ENCODE assay signal across 28 cellular contexts in genomic region chrX:124005220-124005619, GRCh38. TPM values are rescaled to one million over a fixed set of nuclear protein-coding genes. Genes with fewer than 3 reads are reported as not detected.
DNase-seq lines count a peak whose midpoint lies in the region; ATAC-seq, FAIRE-seq and TF ChIP-seq lines count a peak whose summit lies in the region.
"Had no signal": no experiment of that assay in that cellular context is flagged by ENCODE, and none has a peak within 500 bp of the region (broad histone marks: within the 10 kb centered on the region; RNA-seq: fewer than 3 reads in every experiment).

No MANE protein-coding gene starts in this region.

- DNase-seq in activated naive CD4-positive, alpha-beta T cell treated with anti-CD3 and anti-CD28 coated beads, Interleukin-2, amount 50 U/mL, for 72 hours (ENCODE audit: low spot score in 2 of 2): no peak
- no peak for DNase-seq in activated naive CD4-positive, alpha-beta T cell treated with anti-CD3 and anti-CD28 coated beads, Interleukin-2, amount 50 U/mL, for 16 hours
- DNase-seq in K562 (ENCODE audit: extremely low read depth in 1 of 4, low spot score in 3 of 4): no peak
- DNase-seq in stimulated activated naive CD8-positive, alpha-beta T cell treated with anti-CD3 and anti-CD28 coated beads, Interleukin-15, amount 100 ng/mL, for 72 hours: no peak
- DNase-seq in NCI-H345 (lab: John Stamatoyannopoulos, UW): no peak
- DNase-seq in occipital lobe (lab: John Stamatoyannopoulos, UW): no peak
- DNase-seq: activated CD4-positive, alpha-beta T cell treated with anti-CD3 and anti-CD28 coated beads for 1 hour; caudate nucleus; hippocampal formation; left ventricle myocardium inferior; MV-4-11; NCI-H146; NCI-H524; pancreas; PC-9; SIG-M5; spleen; stimulated activated CD4-positive, alpha-beta T cell treated with anti-CD3 and anti-CD28 coated beads, Interleukin-4, amount 100 ng/mL, for 24 hours; trophoblast cell had no signal

- H3K27me3 ChIP-seq in K562 (ENCODE audit: control insufficient read depth in 2 of 2, insufficient read depth in 2 of 2, low read length in 2 of 2): no peaks in the 10 kb centered on the region
- H3K27me3 ChIP-seq: ascending aorta, gastroesophageal sphincter, pancreas, spleen had no signal

- no peak overlapping the region for H2AFZ ChIP-seq in K562 (ENCODE audit: low read depth, low read length)
- H2AFZ ChIP-seq: PC-9 had no signal

- CTCF ChIA-PET in K562 (lab: Yijun Ruan, JAX; ENCODE audit: low intra/inter-chr PET ratio): no interaction called here

- H3K27me3 Mint-ChIP-seq in stimulated activated naive CD8-positive, alpha-beta T cell treated with anti-CD3 and anti-CD28 coated beads, Interleukin-15, amount 100 ng/mL, for 72 hours: no peaks in the 10 kb centered on the region
- H3K27me3 Mint-ChIP-seq: dendritic cell treated with granulocyte-macrophage colony-stimulating factor and Interleukin-4, amounts not matched to agents 40 ng/mL and 50 ng/mL, for 4 days had no signal

- H4K20me1 ChIP-seq in K562 (replicated peaks; ENCODE audit: control insufficient read depth, insufficient read depth, low read length): peaks cover 17% of the 10 kb centered on the region

- H3K36me3 Mint-ChIP-seq in activated naive CD4-positive, alpha-beta T cell treated with anti-CD3 and anti-CD28 coated beads, Interleukin-2, amount 50 U/mL, for 72 hours: no peaks in the 10 kb centered on the region
- H3K36me3 Mint-ChIP-seq: CD14-positive monocyte had no signal

- no peak overlapping the region for H3K4me3 ChIP-seq in K562
- H3K4me3 ChIP-seq: ascending aorta, gastroesophageal sphincter, left ventricle myocardium inferior, pancreas, PC-9, spleen had no signal

- no TSS peak for BruUV-seq in K562 (replicated peaks; lab: Mats Ljungman, UMichigan)

- no peaks in the 10 kb centered on the region for H3K9me3 ChIP-seq in K562 (replicated peaks; ENCODE audit: control insufficient read depth, insufficient read depth, low read depth, low read length)
- H3K9me3 ChIP-seq: ascending aorta, gastroesophageal sphincter, left ventricle myocardium inferior, pancreas, spleen had no signal

- no peak for TF ChIP-seq EP300 in K562 (IDR thresholded peaks at IDR 0.05; ENCODE audit: low read length)

- H3K9ac ChIP-seq in K562 (ENCODE audit: insufficient read depth in 1 of 2, low read depth in 2 of 2, low read length in 2 of 2): no peak overlapping the region
- H3K9ac ChIP-seq: KMS-11 had no signal

- intact Hi-C loops in K562 (cut with micrococcal nuclease): no loop called here

- POLR2A ChIA-PET in K562 (lab: Yijun Ruan, JAX): no interaction called here

- TF ChIP-seq POLR2A in K562 (conservative IDR thresholded peaks at IDR 0.05): no peak

- in situ Hi-C loops in K562 (cut with MboI): no loop called here

- peak; percentile 82 to 91 for ATAC-seq in activated naive CD4-positive, alpha-beta T cell treated with anti-CD3 and anti-CD28 coated beads, Interleukin-2, amount 50 U/mL, for 72 hours
- ATAC-seq in HG02938 (IDR thresholded peaks at IDR 0.05; ENCODE audit: unreplicated experiment) (peak; percentile 45), K562 (peak; percentile 39; the same call in 1 of the 3 replicates)
- ATAC-seq in stimulated activated naive CD8-positive, alpha-beta T cell treated with anti-CD3 and anti-CD28 coated beads, Interleukin-15, amount 100 ng/mL, for 72 hours: peak; percentile 86
- ATAC-seq: gastroesophageal sphincter, pancreas had no signal

- no peak overlapping the region for H3K4me3 Mint-ChIP-seq in stimulated activated naive CD8-positive, alpha-beta T cell treated with anti-CD3 and anti-CD28 coated beads, Interleukin-15, amount 100 ng/mL, for 72 hours
- H3K4me3 Mint-ChIP-seq: CD14-positive monocyte; dendritic cell treated with granulocyte-macrophage colony-stimulating factor and Interleukin-4, amounts not matched to agents 40 ng/mL and 50 ng/mL, for 4 days; mesothelial cell of epicardium; nephron had no signal

- no peak overlapping the region for H3K27ac ChIP-seq in K562 (ENCODE audit: extremely low read depth, low read depth, low read length)
- H3K27ac ChIP-seq: ascending aorta, gastroesophageal sphincter, KMS-11, left ventricle myocardium inferior, pancreas, PC-9, spleen had no signal

- H3K27ac Mint-ChIP-seq in activated naive CD4-positive, alpha-beta T cell treated with anti-CD3 and anti-CD28 coated beads, Interleukin-2, amount 50 U/mL, for 72 hours: peak overlapping the region in 1 of 2 donors; percentile 44
- no peak overlapping the region for H3K27ac Mint-ChIP-seq in stimulated activated naive CD8-positive, alpha-beta T cell treated with anti-CD3 and anti-CD28 coated beads, Interleukin-15, amount 100 ng/mL, for 72 hours
- H3K27ac Mint-ChIP-seq: dendritic cell treated with granulocyte-macrophage colony-stimulating factor and Interleukin-4, amounts not matched to agents 40 ng/mL and 50 ng/mL, for 4 days; mesothelial cell of epicardium; nephron had no signal

- H3K9me3 Mint-ChIP-seq in activated naive CD4-positive, alpha-beta T cell treated with anti-CD3 and anti-CD28 coated beads, Interleukin-2, amount 50 U/mL, for 72 hours: no peaks in the 10 kb centered on the region
- no peaks in the 10 kb centered on the region for H3K9me3 Mint-ChIP-seq in stimulated activated naive CD8-positive, alpha-beta T cell treated with anti-CD3 and anti-CD28 coated beads, Interleukin-15, amount 100 ng/mL, for 72 hours
- H3K9me3 Mint-ChIP-seq: dendritic cell treated with granulocyte-macrophage colony-stimulating factor and Interleukin-4, amounts not matched to agents 40 ng/mL and 50 ng/mL, for 4 days had no signal

- H3K4me1 ChIP-seq in K562 (replicated peaks in 1 of 2; ENCODE audit: control insufficient read depth in 2 of 2, insufficient read depth in 2 of 2, low read length in 2 of 2): peaks cover 0 to 2% of the 10 kb centered on the region in 2 experiments; a peak in 1 of 5 replicates
- H3K4me1 ChIP-seq: ascending aorta, pancreas had no signal

- H3K79me2 ChIP-seq in K562 (ENCODE audit: control insufficient read depth, insufficient read depth, low read length): peaks cover 89% of the 10 kb centered on the region

- FAIRE-seq in K562 (lab: Jason Lieb, UNC): no peak
- FAIRE-seq: HTR-8/SVneo had no signal

- H3K4me1 Mint-ChIP-seq in stimulated activated naive CD8-positive, alpha-beta T cell treated with anti-CD3 and anti-CD28 coated beads, Interleukin-15, amount 100 ng/mL, for 72 hours: peaks cover 42% of the 10 kb centered on the region

- no peaks in the 10 kb centered on the region; the same call in 2 of the 3 replicates for H3K36me3 ChIP-seq in K562 (ENCODE audit: control insufficient read depth, insufficient read depth, low read length)
- H3K36me3 ChIP-seq: ascending aorta, gastroesophageal sphincter, left ventricle myocardium inferior, pancreas, spleen had no signal

- H3K9me1 ChIP-seq in K562 (ENCODE audit: control insufficient read depth, insufficient read depth, low read length): no peaks in the 10 kb centered on the region

- TF ChIP-seq CTCF in K562 (IDR thresholded peaks at IDR 0.05 in 2 of 3, conservative IDR thresholded peaks at IDR 0.05 in 1 of 3; ENCODE audit: insufficient read depth in 2 of 3, low read depth in 1 of 3, low read length in 3 of 3): no peak

- no peak overlapping the region for H3K4me2 ChIP-seq in K562 (ENCODE audit: insufficient read depth, low read length)
- H3K4me2 ChIP-seq: KMS-11, PC-9 had no signal

- TF ChIP-seq RAD21 in K562 (CRISPR knock-in tag; conservative IDR thresholded peaks at IDR 0.05 in 1 of 2, IDR thresholded peaks at IDR 0.05 in 1 of 2): no peak

TF ChIP-seq in K562, 482 proteins besides CTCF, POLR2A, EP300 and RAD21 (continues in another document):
- TF ChIP-seq KDM1A (IDR thresholded peaks at IDR 0.05): no peak
- no peak for TF ChIP-seq EWSR1 (IDR thresholded peaks at IDR 0.05; ENCODE audit: borderline replicate concordance, low read depth, partially characterized antibody)
- no peak for TF ChIP-seq ATF2 (CRISPR knock-in tag; IDR thresholded peaks at IDR 0.05)

RNA-seq across cellular contexts. Expression of gene STAG2, which starts 43.7 kb away (rescaled TPM):
- total RNA-seq in activated naive CD4-positive, alpha-beta T cell treated with anti-CD3 and anti-CD28 coated beads, Interleukin-2, amount 50 U/mL, for 72 hours: 10 to 100 TPM; 81.9 to 95.2 TPM
- 30.7 and 160 TPM in 2 replicates for total RNA-seq in K562 (2011; cell fraction: chromatin; rRNA removed; ENCODE audit: low replicate concordance)
- total RNA-seq in K562 (2011; cell fraction: nucleolus; rRNA removed): 13.2 and 20.4 TPM in 2 replicates
- 39.8 and 40.3 TPM in 2 replicates for total RNA-seq in K562 (2011; cell fraction: nucleoplasm; rRNA removed)
- total RNA-seq in K562 (2014; rRNA removed) (67.7 and 108 TPM in 2 replicates), K562 (2014; rRNA removed; fragmentation: Illumina TruSeq; extraction: Trizol) (133 and 167 TPM in 2 replicates), K562 (2015; rRNA removed; fragmentation: Illumina TruSeq; extraction: Trizol) (104 and 110 TPM in 2 replicates), K562 (2021) (86.3 and 90.1 TPM in 2 replicates), occipital lobe (142 TPM)
- polyA plus RNA-seq in K562 (2011; rRNA removed) (67.7 and 95.1 TPM in 2 replicates), K562 (2014; fragmentation: Illumina TruSeq; extraction: Trizol) (76.2 and 87.9 TPM in 2 replicates), K562 (2014; fragmentation: Nextera tagmentation; extraction: Ambion mirVana) (10 to 100 TPM; 40.3 to 60.0 TPM), K562 (2014; rRNA removed) (44.8 and 48.5 TPM in 2 replicates)
- 12.8 and 30.4 TPM in 2 replicates for polyA plus RNA-seq in K562 (2011; cell fraction: cytosol; rRNA removed)
- 19.9 and 29.6 TPM in 2 replicates for polyA plus RNA-seq in K562 (2011; cell fraction: nucleus; rRNA removed)
- 63.3 and 65.9 TPM in 2 replicates for polyA plus RNA-seq in K562 (2012)
- polyA minus RNA-seq in K562 (2011; rRNA and poly(A)+ RNA removed): 345 and 420 TPM in 2 replicates
- polyA minus RNA-seq in K562 (2011; cell fraction: cytosol; rRNA and poly(A)+ RNA removed): 88.5 and 108 TPM in 2 replicates
- 37.7 and 70.4 TPM in 2 replicates for polyA minus RNA-seq in K562 (2011; cell fraction: nucleus; rRNA and poly(A)+ RNA removed)
